12 cellular contexts compared by ENCODE assay signal in genomic region chr1:38014171-38014570, GRCh38. TPM values are rescaled to one million over a fixed set of nuclear protein-coding genes. Genes with fewer than 3 reads are reported as not detected.
DNase-seq lines count a peak whose midpoint lies in the region; ATAC-seq, FAIRE-seq and TF ChIP-seq lines count a peak whose summit lies in the region.
"Had no signal": no experiment of that assay in that cellular context is flagged by ENCODE, and none has a peak within 500 bp of the region (broad histone marks: within the 10 kb centered on the region; RNA-seq: fewer than 3 reads in every experiment).

No MANE protein-coding gene starts in this region.

- DNase-seq in DMS 273 (lab: John Stamatoyannopoulos, UW; ENCODE audit: unreplicated experiment) (peak; percentile 95), DMS 273 treated with DMSO at 0.1 percent for 48 hours (lab: John Stamatoyannopoulos, UW) (no peak), MG63 (no peak), cardiac fibroblast (ENCODE audit: low read depth in 2 of 2) (no peak), neural crest cell (ENCODE audit: low read depth, low spot score) (no peak), urothelium cell line (ENCODE audit: low spot score) (no peak)

- TF ChIP-seq CTCF in cardiac fibroblast (IDR thresholded peaks at IDR 0.05; ENCODE audit: low read depth, low read length) (peak; percentile 30), neural crest cell (conservative IDR thresholded peaks at IDR 0.05) (peak; percentile 17)

- H3K9me3 Mint-ChIP-seq in neural crest cell = peaks cover 2% of the 10 kb centered on the region
- H3K9me3 Mint-ChIP-seq: central memory CD8-positive, alpha-beta T cell had no signal

- ATAC-seq in HG02884 (IDR thresholded peaks at IDR 0.05; ENCODE audit: unreplicated experiment) (no peak), HG03175 (IDR thresholded peaks at IDR 0.05; ENCODE audit: unreplicated experiment) (no peak)

- peaks cover 3% of the 10 kb centered on the region for H3K36me3 Mint-ChIP-seq in neural crest cell (ENCODE audit: low read depth)

- peak overlapping the region; percentile 99 for H3K4me3 Mint-ChIP-seq in neural crest cell

- no peaks in the 10 kb centered on the region for H3K27me3 ChIP-seq in MG63

- H3K27me3 Mint-ChIP-seq in neural crest cell (ENCODE audit: low read depth) = no peaks in the 10 kb centered on the region
- H3K27me3 Mint-ChIP-seq: central memory CD8-positive, alpha-beta T cell had no signal

- H3K4me3 ChIP-seq in MG63 (peak overlapping the region; percentile 99), cardiac fibroblast (replicated peaks in 1 of 2; ENCODE audit: low read depth in 2 of 2, low read length in 2 of 2) (no peak overlapping the region)
- H3K4me3 ChIP-seq: lung had no signal

- FAIRE-seq in urothelium cell line (lab: Jason Lieb, UNC) = no peak
- FAIRE-seq: TTC549 had no signal

- H3K9me3 ChIP-seq in MG63 = no peaks in the 10 kb centered on the region

- H3K27ac Mint-ChIP-seq in neural crest cell (ENCODE audit: unreplicated experiment) = no peak overlapping the region

- peaks cover 56% of the 10 kb centered on the region for H3K36me3 ChIP-seq in MG63

- H3K4me1 Mint-ChIP-seq in neural crest cell = peaks cover 28% of the 10 kb centered on the region

RNA-seq across cellular contexts. Expression of gene UTP11, which starts 1.6 kb away (rescaled TPM):
- 101 and 200 TPM in 2 replicates for total RNA-seq in MG63 (2014; rRNA removed; shearing (Covaris generic); ENCODE audit: low replicate concordance)
- 41.2 and 44.5 TPM in 2 replicates for total RNA-seq in neural crest cell

RNA-seq across cellular contexts. Expression of gene FHL3, which starts 8.9 kb away (rescaled TPM):
- 13.7 and 26.0 TPM in 2 replicates for total RNA-seq in MG63 (2014; rRNA removed; shearing (Covaris generic); ENCODE audit: low replicate concordance)
- total RNA-seq in neural crest cell = 21.2 and 22.4 TPM in 2 replicates

RNA-seq across cellular contexts. Expression of gene SF3A3, which starts 24.3 kb away (rescaled TPM):
- 91.1 and 159 TPM in 2 replicates for total RNA-seq in MG63 (2014; rRNA removed; shearing (Covaris generic); ENCODE audit: low replicate concordance)
- total RNA-seq in neural crest cell = 113 and 119 TPM in 2 replicates

RNA-seq across cellular contexts. Expression of gene POU3F1, which starts 32.4 kb away (rescaled TPM):
- total RNA-seq in MG63 (2014; rRNA removed; shearing (Covaris generic); ENCODE audit: low replicate concordance) = not detected in 2 replicates
- total RNA-seq in neural crest cell = 10.7 and 12.1 TPM in 2 replicates
- total RNA-seq: M059J had no signal
